ENCODE assay signal across 9 cellular contexts in genomic region chr1:201719812-201720521, GRCh38.
A peak's percentile ranks its signal among the peaks of the same experiment; 100 is the strongest.
DNase-seq lines count a peak whose midpoint lies in the region; ATAC-seq and TF ChIP-seq lines count a peak whose summit lies in the region.
"Had no signal": no experiment of that assay in that cellular context is flagged by ENCODE, and none has a peak within 500 bp of the region (broad histone marks: within the 10 kb centered on the region; RNA-seq: fewer than 3 reads in every experiment).

No MANE protein-coding gene starts in this region.

- H3K4me1 ChIP-seq in heart right ventricle, result peaks cover 32 to 98% (median 92%) of the 10 kb centered on the region in 9 donors

- peak; percentile 43 to 80 (median 68) for ATAC-seq in heart right ventricle
- no peak for ATAC-seq in HG03571 (IDR thresholded peaks at IDR 0.05; ENCODE audit: unreplicated experiment)
- ATAC-seq: GM12878 had no signal

- H3K27ac ChIP-seq in heart right ventricle, result peak overlapping the region; percentile 75 to 90 (median 83)

- peaks cover 0 to 39% (median 12%) of the 10 kb centered on the region in 9 donors for H3K36me3 ChIP-seq in heart right ventricle

- no peak for TF ChIP-seq CTCF in heart right ventricle (IDR thresholded peaks at IDR 0.05)
- no peak for TF ChIP-seq CTCF in GM20000 (IDR thresholded peaks at IDR 0.05; ENCODE audit: extremely low read depth, missing control alignments)

- intact Hi-C loops in heart right ventricle (cut with DNase I), result loop anchor here in 1 of 10 donors (10.0 kb wide), 1 partner anchor 165 kb away; the partner anchor contains the start of gene SHISA4

- no peaks in the 10 kb centered on the region for H3K27me3 ChIP-seq in heart right ventricle

- H3K4me3 ChIP-seq in heart right ventricle, result no peak overlapping the region
- H3K4me3 ChIP-seq: GM12878 had no signal

- no peaks in the 10 kb centered on the region for H3K9me3 ChIP-seq in heart right ventricle

- peak; percentile 37 for DNase-seq in EL
- DNase-seq in amygdala (lab: John Stamatoyannopoulos, UW), result peak in 50 of 56 donors; percentile 26 to 89 (median 62)
- peak; percentile 81 to 87 for DNase-seq in heart right ventricle
- DNase-seq in renal cortical epithelial cell (ENCODE audit: low read depth), result peak; percentile 91
- DNase-seq in T-helper 1 cell, result no peak
- no peak for DNase-seq in NCI-H524 (lab: John Stamatoyannopoulos, UW)
- no peak for DNase-seq in GM20000 (ENCODE audit: low spot score)

- WGBS in heart right ventricle, 2 donors, result 33 to 36% methylated on average over 9 of the region's 9 CpGs

Comparison
In these comparisons a context has a peak if more than half of its experiments do, and no peak if none do; other contexts are left out.
1. DNase-seq: peak in EL (single experiment), amygdala (50 of 56), heart right ventricle (2 of 2) and renal cortical epithelial cell (single experiment); none in T-helper 1 cell (0 of 5), NCI-H524 (0 of 2) and GM20000 (single experiment).